ENCODE assay signal across 8 cellular contexts in the genomic region with DNA sequence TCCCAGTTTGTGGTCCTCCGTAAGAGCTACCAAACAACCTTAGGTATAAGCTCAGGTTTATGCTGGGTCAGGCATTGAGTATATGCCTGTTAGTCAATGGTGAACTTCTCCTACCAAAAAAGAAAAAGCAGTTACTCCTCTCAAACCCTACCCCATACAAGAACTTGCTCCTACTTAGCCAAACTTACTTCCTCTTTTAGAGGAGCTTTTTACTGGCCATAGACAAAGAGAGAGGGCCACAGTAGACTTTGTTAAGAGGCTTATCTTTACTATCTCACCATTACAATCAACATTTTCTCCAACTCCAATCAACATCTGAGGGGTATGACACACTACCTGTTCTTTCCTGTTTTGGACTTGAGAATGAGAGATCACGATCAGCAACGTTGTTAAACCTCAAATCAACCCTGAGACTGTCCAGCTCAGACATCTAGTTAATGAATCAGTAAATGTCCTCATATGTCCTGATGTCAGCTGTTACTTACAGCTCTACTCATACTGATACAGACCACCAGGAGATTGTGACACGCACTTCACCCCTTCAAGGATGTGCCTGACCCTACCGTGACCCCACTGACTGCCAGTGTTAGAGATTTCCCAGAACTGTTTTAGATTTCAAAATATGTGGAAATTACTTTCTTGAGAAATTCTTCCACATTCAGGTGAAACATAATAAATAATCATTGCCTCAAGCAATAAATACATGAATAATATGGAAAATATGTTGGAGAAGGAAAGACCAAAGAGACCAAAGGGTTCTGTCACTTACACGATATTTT. TPM values are rescaled to one million over a fixed set of nuclear protein-coding genes. Genes with fewer than 3 reads are reported as not detected.
DNase-seq lines count a peak whose midpoint lies in the region; ATAC-seq, FAIRE-seq and TF ChIP-seq lines count a peak whose summit lies in the region.

No MANE protein-coding gene starts in this region.

- no peaks in the 10 kb centered on the region for H3K36me3 Mint-ChIP-seq in activated B cell treated with CpG ODN at 0.5 μM for 24 hours (ENCODE audit: low read depth)
- H3K36me3 Mint-ChIP-seq in naive thymus-derived CD4-positive, alpha-beta T cell, result no peaks in the 10 kb centered on the region

- no peaks in the 10 kb centered on the region for H3K36me3 ChIP-seq in naive thymus-derived CD4-positive, alpha-beta T cell (ENCODE audit: control insufficient read depth in 2 of 3, insufficient read depth in 3 of 3, low read length in 3 of 3)

- intact Hi-C loops in activated B cell treated with CpG ODN at 0.5 μM for 24 hours (cut with micrococcal nuclease), result no loop called here
- intact Hi-C loops in naive thymus-derived CD4-positive, alpha-beta T cell (cut with micrococcal nuclease), result no loop called here

- ATAC-seq in GM18861 (IDR thresholded peaks at IDR 0.05; ENCODE audit: unreplicated experiment) (peak; percentile 97), HG03135 (IDR thresholded peaks at IDR 0.05; ENCODE audit: unreplicated experiment) (peak; percentile 87), activated B cell treated with CpG ODN at 0.5 μM for 24 hours (ENCODE audit: low read depth) (peak; percentile 21), HG02798 (IDR thresholded peaks at IDR 0.05; ENCODE audit: poor library complexity, unreplicated experiment) (no peak)
- peak; percentile 87 for ATAC-seq in naive thymus-derived CD4-positive, alpha-beta T cell

- H3K4me3 Mint-ChIP-seq in activated B cell treated with CpG ODN at 0.5 μM for 24 hours, result no peak overlapping the region
- H3K4me3 Mint-ChIP-seq in naive thymus-derived CD4-positive, alpha-beta T cell, result no peak overlapping the region

- peaks cover 9% of the 10 kb centered on the region for H3K4me1 Mint-ChIP-seq in activated B cell treated with CpG ODN at 0.5 μM for 24 hours
- peaks cover 0 to 8% (median 0%) of the 10 kb centered on the region in 7 donors for H3K4me1 Mint-ChIP-seq in naive thymus-derived CD4-positive, alpha-beta T cell

- no peak for TF ChIP-seq CTCF in activated B cell treated with CpG ODN at 0.5 μM for 24 hours (IDR thresholded peaks at IDR 0.05)

- no peak for DNase-seq in activated B cell treated with CpG ODN at 0.5 μM for 24 hours
- DNase-seq in naive thymus-derived CD4-positive, alpha-beta T cell, result no peak
- no peak for DNase-seq in frontal cortex (ENCODE audit: low spot score in 2 of 2)
- DNase-seq in NCI-H2107 treated with DMSO at 0.1 percent for 48 hours (lab: John Stamatoyannopoulos, UW; ENCODE audit: unreplicated experiment), result no peak
- no peak for DNase-seq in epidermal melanocyte (ENCODE audit: insufficient read length, low spot score)

- H3K9me3 ChIP-seq in naive thymus-derived CD4-positive, alpha-beta T cell (ENCODE audit: control insufficient read depth in 2 of 3, low read length in 3 of 3), result no peaks in the 10 kb centered on the region

- H3K27me3 ChIP-seq in naive thymus-derived CD4-positive, alpha-beta T cell (ENCODE audit: control insufficient read depth in 2 of 2, insufficient read depth in 2 of 2, low read length in 2 of 2), result no peaks in the 10 kb centered on the region

- H3K4me1 ChIP-seq in naive thymus-derived CD4-positive, alpha-beta T cell (ENCODE audit: control insufficient read depth in 2 of 2, insufficient read depth in 2 of 2, low read length in 2 of 2), result no peaks in the 10 kb centered on the region

- no peak overlapping the region for H3K27ac ChIP-seq in naive thymus-derived CD4-positive, alpha-beta T cell (ENCODE audit: low read depth, low read length)

- H3K27ac Mint-ChIP-seq in activated B cell treated with CpG ODN at 0.5 μM for 24 hours, result no peak overlapping the region
- no peak overlapping the region for H3K27ac Mint-ChIP-seq in naive thymus-derived CD4-positive, alpha-beta T cell

- no peak for FAIRE-seq in frontal cortex (lab: Jason Lieb, UNC)

- CTCF ChIA-PET in activated B cell treated with CpG ODN at 0.5 μM for 24 hours (lab: Charles Lee), result interaction anchor here (0.8 to 2.1 kb wide), 5 partner anchors 19 to 148 kb away, joined by 3 to 15 read pairs (median 5); a partner anchor contains a TSS
- CTCF ChIA-PET in naive thymus-derived CD4-positive, alpha-beta T cell (lab: Charles Lee), result no interaction called here

- no peaks in the 10 kb centered on the region for H3K27me3 Mint-ChIP-seq in activated B cell treated with CpG ODN at 0.5 μM for 24 hours
- H3K27me3 Mint-ChIP-seq in naive thymus-derived CD4-positive, alpha-beta T cell, result peaks cover 0 to 2% (median 0%) of the 10 kb centered on the region in 5 donors

- H3K4me3 ChIP-seq in naive thymus-derived CD4-positive, alpha-beta T cell (ENCODE audit: low read length), result no peak overlapping the region

- POLR2A ChIA-PET in activated B cell treated with CpG ODN at 0.5 μM for 24 hours (lab: Charles Lee), result interaction anchor here (0.8 to 1.1 kb wide), 2 partner anchors 19 to 40 kb away, joined by 3 to 4 read pairs; a partner anchor contains a TSS
- POLR2A ChIA-PET in naive thymus-derived CD4-positive, alpha-beta T cell (lab: Charles Lee), result interaction anchor here (1.4 kb wide), 1 partner anchor 9 kb away, joined by 3 read pairs; no protein-coding TSS in a partner anchor

- H3K9me3 Mint-ChIP-seq in activated B cell treated with CpG ODN at 0.5 μM for 24 hours, result no peaks in the 10 kb centered on the region
- H3K9me3 Mint-ChIP-seq in naive thymus-derived CD4-positive, alpha-beta T cell, result peaks cover 0 to 9% (median 0%) of the 10 kb centered on the region in 11 donors

RNA-seq across cellular contexts. Expression of a gene that starts 18.4 kb away (rescaled TPM):
- total RNA-seq in activated B cell treated with CpG ODN at 0.5 μM for 24 hours (33.1 and 34.3 TPM in 2 replicates), frontal cortex (108 TPM)
- total RNA-seq in naive thymus-derived CD4-positive, alpha-beta T cell, result 10 to 100 TPM; 10.4 to 14.6 (median 14.1) TPM
- 1 to 10 TPM; 2.5 to 3.0 TPM for polyA plus RNA-seq in naive thymus-derived CD4-positive, alpha-beta T cell
